8 cellular contexts compared by ENCODE assay signal in the genomic region with DNA sequence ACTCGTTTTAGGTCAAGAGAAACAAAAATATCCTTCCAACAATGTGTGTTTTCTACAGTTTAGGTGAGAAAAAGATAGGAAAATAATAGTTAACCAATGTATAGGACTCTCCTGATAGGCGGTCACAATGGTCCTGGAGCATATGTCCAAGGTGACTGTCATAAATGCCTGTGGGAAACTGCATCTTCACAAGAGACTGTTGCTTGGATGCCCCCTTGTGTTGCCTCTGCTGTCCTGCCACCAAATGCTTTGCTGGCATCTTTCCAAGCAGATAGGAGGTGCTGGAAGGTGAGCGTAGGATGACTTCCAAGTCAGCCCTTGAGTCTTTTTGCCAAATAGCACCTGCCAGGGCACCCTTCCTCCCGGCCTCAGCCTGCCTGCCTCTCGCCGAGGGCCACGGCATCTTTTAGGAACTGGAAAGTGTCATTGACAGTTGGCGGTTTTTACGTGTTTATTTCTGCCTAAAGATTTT. TPM values are rescaled to one million over a fixed set of nuclear protein-coding genes. Genes with fewer than 3 reads are reported as not detected.
A peak's percentile ranks its signal among the peaks of the same experiment; 100 is the strongest.
DNase-seq lines count a peak whose midpoint lies in the region; ATAC-seq and TF ChIP-seq lines count a peak whose summit lies in the region.

No MANE protein-coding gene starts in this region.

- no peak for TF ChIP-seq POLR2A in Peyer's patch (IDR thresholded peaks at IDR 0.05)

- H3K4me2 ChIP-seq in BLaER1 treated with 17β-estradiol and CSF1 and Interleukin-3, amounts not matched to agents 10 nM and 100 nM, result peak overlapping the region; percentile 63 to 96 (median 75)

- ATAC-seq in left ventricle myocardium superior (peak; percentile 56), GM19328 (IDR thresholded peaks at IDR 0.05; ENCODE audit: unreplicated experiment) (no peak), GM18870 (IDR thresholded peaks at IDR 0.05; ENCODE audit: unreplicated experiment) (no peak)

- peaks cover 39 to 73% (median 58%) of the 10 kb centered on the region in 11 experiments for H3K36me3 ChIP-seq in BLaER1 treated with 17β-estradiol and CSF1 and Interleukin-3, amounts not matched to agents 10 nM and 100 nM
- H3K36me3 ChIP-seq in Peyer's patch, result peaks cover 0 to 31% (median 0%) of the 10 kb centered on the region in 3 donors

- TF ChIP-seq CTCF in HFF-Myc (IDR thresholded peaks at IDR 0.05; ENCODE audit: low read depth, low read length, missing control alignments), result peak; percentile 47
- peak; percentile 10 to 77 (median 52) for TF ChIP-seq CTCF in Peyer's patch (IDR thresholded peaks at IDR 0.05)

- peak overlapping the region in 9 of 11 experiments; percentile 47 to 74 (median 55); a peak in 16 of 22 replicates for H3K9ac ChIP-seq in BLaER1 treated with 17β-estradiol and CSF1 and Interleukin-3, amounts not matched to agents 10 nM and 100 nM

- no peaks in the 10 kb centered on the region for H3K27me3 ChIP-seq in BLaER1 treated with 17β-estradiol and CSF1 and Interleukin-3, amounts not matched to agents 10 nM and 100 nM
- H3K27me3 ChIP-seq in Peyer's patch, result no peaks in the 10 kb centered on the region

- H4K20me1 ChIP-seq in BLaER1 treated with 17β-estradiol and CSF1 and Interleukin-3, amounts not matched to agents 10 nM and 100 nM, result peaks cover 15 to 86% (median 60%) of the 10 kb centered on the region in 11 experiments; a peak in 20 of 22 replicates

- H3K27ac ChIP-seq in BLaER1 treated with 17β-estradiol and CSF1 and Interleukin-3, amounts not matched to agents 10 nM and 100 nM, result peak overlapping the region in 9 of 11 experiments; percentile 31 to 59 (median 46); a peak in 15 of 22 replicates
- peak overlapping the region in 3 of 4 donors; percentile 0 to 59 (median 39) for H3K27ac ChIP-seq in Peyer's patch

- H3K4me3 ChIP-seq in BLaER1 treated with 17β-estradiol and CSF1 and Interleukin-3, amounts not matched to agents 10 nM and 100 nM, result peak overlapping the region in 8 of 10 experiments; percentile 35 to 55 (median 42); a peak in 10 of 20 replicates
- H3K4me3 ChIP-seq in HFF-Myc (replicated peaks; ENCODE audit: low read depth, low read length) (no peak overlapping the region), Peyer's patch (peak overlapping the region; percentile 17 to 47 (median 28))

- DNase-seq in HFF-Myc (ENCODE audit: extremely low read depth, low read depth) (no peak), Peyer's patch (peak in 2 of 3 donors; percentile 42 to 82), left ventricle myocardium superior (no peak)
- DNase-seq in activated naive CD4-positive, alpha-beta T cell treated with anti-CD3 and anti-CD28 coated beads, Interleukin-2, amount 50 U/mL, for 16 hours, result peak; percentile 43
- DNase-seq in stimulated activated CD4-positive, alpha-beta T cell treated with anti-CD3 and anti-CD28 coated beads, Interleukin-2, amount 100 ng/mL, for 24 hours, result peak; percentile 50 to 56

- intact Hi-C loops in left ventricle myocardium superior (cut with micrococcal nuclease), result no loop called here

- no peaks in the 10 kb centered on the region for H3K9me3 ChIP-seq in BLaER1 treated with 17β-estradiol and CSF1 and Interleukin-3, amounts not matched to agents 10 nM and 100 nM (replicated peaks in 1 of 11)
- H3K9me3 ChIP-seq in Peyer's patch, result no peaks in the 10 kb centered on the region

- H3K4me1 ChIP-seq in BLaER1 treated with 17β-estradiol and CSF1 and Interleukin-3, amounts not matched to agents 10 nM and 100 nM, result peaks cover 31 to 60% (median 50%) of the 10 kb centered on the region in 10 experiments
- H3K4me1 ChIP-seq in Peyer's patch, result peaks cover 0 to 11% (median 0%) of the 10 kb centered on the region in 4 donors

RNA-seq across cellular contexts. Expression of a gene that starts 24.1 kb away (rescaled TPM):
- total RNA-seq in Peyer's patch (10 to 100 TPM; 42.0 to 79.2 (median 59.2) TPM), left ventricle myocardium superior (23.6 TPM)

Comparison
In these comparisons a context has a peak if more than half of its experiments do, and no peak if none do; other contexts are left out.
1. DNase-seq: peak in Peyer's patch (2 of 3), activated naive CD4-positive, alpha-beta T cell treated with anti-CD3 and anti-CD28 coated beads, Interleukin-2, amount 50 U/mL, for 16 hours (single experiment) and stimulated activated CD4-positive, alpha-beta T cell treated with anti-CD3 and anti-CD28 coated beads, Interleukin-2, amount 100 ng/mL, for 24 hours (2 of 2); none in HFF-Myc (single experiment) and left ventricle myocardium superior (single experiment).